In genomic region chr19:45177817-45178261, GRCh38 we compare ENCODE assay signal across 8 cellular contexts. TPM values are rescaled to one million over a fixed set of nuclear protein-coding genes. Genes with fewer than 3 reads are reported as not detected.
DNase-seq lines count a peak whose midpoint lies in the region; ATAC-seq and TF ChIP-seq lines count a peak whose summit lies in the region.

Gene TRAPPC6A (minus strand): TSS chr19:45178237. CDS start chr19:45178218, 19 bp downstream.

- CTCF ChIA-PET in A673 (lab: Charles Lee) = interaction anchor here (0.7 to 1.3 kb wide), 2 partner anchors 71 to 301 kb away, joined by 3 read pairs; no protein-coding TSS in a partner anchor
- CTCF ChIA-PET in IMR-90 (lab: Yijun Ruan, JAX) = interaction anchor here (0.8 kb wide), 1 partner anchor 25 kb away, joined by 3 read pairs; no protein-coding TSS in a partner anchor
- CTCF ChIA-PET in activated CD4-positive, alpha-beta memory T cell treated with anti-CD3 and anti-CD28 coated beads, Interleukin-2, amount 10 ng/mL, durations not matched to agents 7 days and 5 days (lab: Charles Lee) = interaction anchor here (0.8 to 1.9 kb wide), 13 partner anchors 8 to 504 kb away, joined by 3 to 14 read pairs (median 4); partner anchors contain the start of genes CLASRP, CLPTM1 and PPP1R37

- H3K27me3 ChIP-seq in A673 (replicated peaks; ENCODE audit: insufficient read depth, low read depth, low read length, poor library complexity) (no peaks in the 10 kb centered on the region), IMR-90 (ENCODE audit: control insufficient read depth, insufficient read depth, low read length) (no peaks in the 10 kb centered on the region), prostate gland (replicated peaks; ENCODE audit: insufficient read depth) (no peaks in the 10 kb centered on the region)

- peak within 1 kb of the TSS; percentile 73 for H3K27ac ChIP-seq in A673 (ENCODE audit: low read depth, low read length, poor library complexity, severe bottlenecking)
- peak within 1 kb of the TSS; percentile 69 for H3K27ac ChIP-seq in IMR-90 (ENCODE audit: insufficient read depth, low read length)
- H3K27ac ChIP-seq in prostate gland = peak within 1 kb of the TSS; percentile 87 to 93

- H3K4me3 Mint-ChIP-seq in activated CD4-positive, alpha-beta memory T cell treated with anti-CD3 and anti-CD28 coated beads, Interleukin-2, amount 10 ng/mL, durations not matched to agents 7 days and 5 days = peak within 1 kb of the TSS; percentile 81

- H3K4me1 Mint-ChIP-seq in activated CD4-positive, alpha-beta memory T cell treated with anti-CD3 and anti-CD28 coated beads, Interleukin-2, amount 10 ng/mL, durations not matched to agents 7 days and 5 days = peaks cover 50% of the 10 kb centered on the region

- H3K4me3 ChIP-seq in A673 (ENCODE audit: low read depth, low read length, poor library complexity, severe bottlenecking) = peak within 1 kb of the TSS; percentile 77
- peak within 1 kb of the TSS; percentile 79 for H3K4me3 ChIP-seq in IMR-90 (ENCODE audit: insufficient read depth, low read depth, low read length)
- peak within 1 kb of the TSS; percentile 68 to 96 for H3K4me3 ChIP-seq in prostate gland

- H2BK120ac ChIP-seq in IMR-90 (ENCODE audit: low read depth, low read length) = no peak within 1 kb of the TSS

- peak within 1 kb of the TSS; percentile 99 for H2AFZ ChIP-seq in IMR-90 (replicated peaks; ENCODE audit: low read length, poor library complexity)

- no peak within 1 kb of the TSS for H2BK20ac ChIP-seq in IMR-90 (ENCODE audit: low read depth, low read length)

- dilution Hi-C loops in IMR-90 (cut with HindIII; ENCODE audit: low sequenced_read_pairs, unreplicated experiment) = no loop called here

- peak within 1 kb of the TSS; percentile 29 to 91; a peak in 3 of 4 replicates for H4K8ac ChIP-seq in IMR-90 (ENCODE audit: low read depth in 2 of 2, low read length in 2 of 2)

- BruUV-seq in A673 (replicated peaks; lab: Mats Ljungman, UMichigan) = TSS peak; percentile 96
- no TSS peak for BruUV-seq in IMR-90 (replicated peaks; lab: Mats Ljungman, UMichigan)

- TF ChIP-seq CTCF in A673 (conservative IDR thresholded peaks at IDR 0.05; ENCODE audit: low read depth, low read length) (no peak), IMR-90 (conservative IDR thresholded peaks at IDR 0.05; ENCODE audit: low read depth, low read length) (no peak), prostate gland (IDR thresholded peaks at IDR 0.05) (no peak)

- ATAC-seq in GM18502 (IDR thresholded peaks at IDR 0.05; ENCODE audit: poor library complexity, unreplicated experiment) = peak; percentile 13
- ATAC-seq in IMR-90 (ENCODE audit: low read depth) = peak; percentile 1
- ATAC-seq in Right ventricle myocardium superior (ENCODE audit: poor library complexity) = peak; percentile 0

- peaks cover 16% of the 10 kb centered on the region; the same call in 1 of the 2 replicates for H4K20me1 ChIP-seq in IMR-90 (ENCODE audit: insufficient read depth, low read length)

- H3K9ac ChIP-seq in IMR-90 (ENCODE audit: low read depth, low read length) = peak within 1 kb of the TSS; percentile 63

- peak within 1 kb of the TSS; percentile 98 for H2AK9ac ChIP-seq in IMR-90 (replicated peaks; ENCODE audit: low read depth, low read length, poor library complexity)

- DNase-seq in A673 (ENCODE audit: low spot score) (no peak), IMR-90 (peak; percentile 70), Right ventricle myocardium superior (no peak), prostate gland (ENCODE audit: low spot score) (no peak), epidermal melanocyte (ENCODE audit: insufficient read length, low spot score) (no peak), NCI-H128 (lab: John Stamatoyannopoulos, UW; ENCODE audit: unreplicated experiment) (no peak)
- no peak for DNase-seq in activated CD4-positive, alpha-beta memory T cell treated with anti-CD3 and anti-CD28 coated beads, Interleukin-2, amount 10 ng/mL, durations not matched to agents 7 days and 5 days

- H3K23ac ChIP-seq in IMR-90 (ENCODE audit: low read depth, low read length) = peak within 1 kb of the TSS; percentile 83

- no peaks in the 10 kb centered on the region for H3K27me3 Mint-ChIP-seq in activated CD4-positive, alpha-beta memory T cell treated with anti-CD3 and anti-CD28 coated beads, Interleukin-2, amount 10 ng/mL, durations not matched to agents 7 days and 5 days

- intact Hi-C loops in A673 (cut with micrococcal nuclease; ENCODE audit: unreplicated experiment) (loop anchor here (1.0 kb wide), 1 partner anchor 25 kb away; no protein-coding TSS in a partner anchor), IMR-90 (cut with micrococcal nuclease) (no loop called here), Right ventricle myocardium superior (cut with DNase I) (loop anchor here (5.0 kb wide), 1 partner anchor 86 kb away; the partner anchor contains the start of gene PPP1R37), prostate gland (cut with DNase I) (loop anchor here (2.0 kb wide), 1 partner anchor 87 kb away; no protein-coding TSS in a partner anchor)

- peak within 1 kb of the TSS; percentile 96 for H3K4me2 ChIP-seq in IMR-90 (ENCODE audit: low read depth, low read length)

- TF ChIP-seq RAD21 in IMR-90 (IDR thresholded peaks at IDR 0.05; ENCODE audit: low read length) = no peak

- in situ Hi-C loops in IMR-90 (cut with MboI; ENCODE audit: low sequenced_read_pairs) = no loop called here

- H3K36me3 ChIP-seq in A673 (ENCODE audit: insufficient read depth, low read length, poor library complexity, severe bottlenecking) = no peaks in the 10 kb centered on the region
- H3K36me3 ChIP-seq in IMR-90 (ENCODE audit: control insufficient read depth, insufficient read depth, low read length) = peaks cover 4% of the 10 kb centered on the region; the same call in 1 of the 2 replicates
- H3K36me3 ChIP-seq in prostate gland = no peaks in the 10 kb centered on the region

- peak within 1 kb of the TSS; percentile 64 for H2BK5ac ChIP-seq in IMR-90 (ENCODE audit: low read depth, low read length, poor library complexity, severe bottlenecking)

- H3K9me1 ChIP-seq in IMR-90 (ENCODE audit: insufficient read depth, low read length) = 0 out of 2 replicates have a peak, but pooled peaks cover 12% of the 10 kb centered on the region

- H4K91ac ChIP-seq in IMR-90 (ENCODE audit: insufficient read depth, low read depth, low read length) = no peak within 1 kb of the TSS; the same call in 1 of the 2 replicates

- peak within 1 kb of the TSS; percentile 74 for H3K14ac ChIP-seq in IMR-90 (replicated peaks; ENCODE audit: low read depth, low read length)

- no peak within 1 kb of the TSS; the same call in 1 of the 2 replicates for H2AK5ac ChIP-seq in IMR-90 (ENCODE audit: low read depth, low read length)

- 0% methylated on average over 12 of the region's 36 CpGs; no CpG with 5 or more reads in 1 of the 2 experiments for WGBS in IMR-90 (ENCODE audit: extremely low coverage in 2 of 2, insufficient read length in 1 of 2), 2 experiments
- WGBS in prostate gland = under 1% methylated on average over 36 of the region's 36 CpGs

- peaks cover 7% of the 10 kb centered on the region for H3K4me1 ChIP-seq in A673 (ENCODE audit: insufficient read depth, low read length, poor library complexity, severe bottlenecking)
- peaks cover 4% of the 10 kb centered on the region; the same call in 1 of the 2 replicates for H3K4me1 ChIP-seq in IMR-90 (ENCODE audit: control insufficient read depth, insufficient read depth, low read length)
- peaks cover 2% of the 10 kb centered on the region for H3K4me1 ChIP-seq in prostate gland (replicated peaks)

- H4K5ac ChIP-seq in IMR-90 (ENCODE audit: low read depth, low read length) = peak within 1 kb of the TSS; percentile 57; the same call in 1 of the 2 replicates

- POLR2A ChIA-PET in A673 (lab: Charles Lee; ENCODE audit: low non-redundant PET) = no interaction called here
- POLR2A ChIA-PET in IMR-90 (lab: Charles Lee; ENCODE audit: unreplicated experiment) = interaction anchor here (0.9 kb wide), 1 partner anchor 139 kb away, joined by 7 read pairs; the partner anchor contains the start of gene CLASRP
- POLR2A ChIA-PET in activated CD4-positive, alpha-beta memory T cell treated with anti-CD3 and anti-CD28 coated beads, Interleukin-2, amount 10 ng/mL, durations not matched to agents 7 days and 5 days (lab: Charles Lee) = interaction anchor here (0.8 to 2.9 kb wide), 16 partner anchors 9 to 468 kb away, joined by 3 to 40 read pairs (median 4); partner anchors contain the start of genes CLASRP, CLPTM1, GEMIN7 and PPP1R37

- H3K9me3 ChIP-seq in A673 (ENCODE audit: low read depth, low read length, poor library complexity, severe bottlenecking) (no peaks in the 10 kb centered on the region), IMR-90 (ENCODE audit: control insufficient read depth, insufficient read depth, low read length) (no peaks in the 10 kb centered on the region), prostate gland (no peaks in the 10 kb centered on the region)

- peaks cover 11 to 44% of the 10 kb centered on the region in 2 experiments for H3K79me1 ChIP-seq in IMR-90 (ENCODE audit: low read depth in 1 of 2, low read length in 2 of 2)

- peak within 1 kb of the TSS; percentile 51 for H3K56ac ChIP-seq in IMR-90 (ENCODE audit: extremely low read depth, insufficient read depth, low read length)

- H3K18ac ChIP-seq in IMR-90 (ENCODE audit: low read depth, low read length) = 0 out of 2 replicates have a peak within 1 kb of the TSS, but pooled peaks have one; percentile 12

- H3K36me3 Mint-ChIP-seq in activated CD4-positive, alpha-beta memory T cell treated with anti-CD3 and anti-CD28 coated beads, Interleukin-2, amount 10 ng/mL, durations not matched to agents 7 days and 5 days (ENCODE audit: low read depth) = peaks cover 14% of the 10 kb centered on the region

- peak within 1 kb of the TSS; percentile 87 for H3K27ac Mint-ChIP-seq in activated CD4-positive, alpha-beta memory T cell treated with anti-CD3 and anti-CD28 coated beads, Interleukin-2, amount 10 ng/mL, durations not matched to agents 7 days and 5 days

- H2BK15ac ChIP-seq in IMR-90 (ENCODE audit: low read depth, low read length) = no peak within 1 kb of the TSS

- H3K9me3 Mint-ChIP-seq in activated CD4-positive, alpha-beta memory T cell treated with anti-CD3 and anti-CD28 coated beads, Interleukin-2, amount 10 ng/mL, durations not matched to agents 7 days and 5 days = no peaks in the 10 kb centered on the region

- peak within 1 kb of the TSS; percentile 54 for H3K4ac ChIP-seq in IMR-90 (ENCODE audit: low read depth, low read length)

- TF ChIP-seq POLR2A in IMR-90 (IDR thresholded peaks at IDR 0.05; ENCODE audit: low read depth, low read length) (peak; percentile 86), prostate gland (IDR thresholded peaks at IDR 0.05) (peak; percentile 68)

TF ChIP-seq in IMR-90, 13 proteins besides CTCF, POLR2A, EP300 and RAD21 (continues in another document):
- no peak for TF ChIP-seq MXI1 (IDR thresholded peaks at IDR 0.05; ENCODE audit: borderline replicate concordance, low read depth, low read length)

RNA-seq across cellular contexts. Expression of gene TRAPPC6A, which starts in this region (rescaled TPM):
- total RNA-seq in A673 (2021) (5.8 and 8.8 TPM in 2 replicates), IMR-90 (2012; rRNA removed) (3.1 and 4.1 TPM in 2 replicates), Right ventricle myocardium superior (15.0 TPM), prostate gland (10 to 100 TPM; 57.0 to 80.4 TPM)
- polyA plus RNA-seq in IMR-90 (2012; rRNA removed) = 11.9 and 13.4 TPM in 2 replicates
- 10.6 and 35.3 TPM in 2 replicates for polyA plus RNA-seq in IMR-90 (2012; cell fraction: cytosol; rRNA removed)
- 5.3 and 9.9 TPM in 2 replicates for polyA plus RNA-seq in IMR-90 (2012; cell fraction: nucleus; rRNA removed; ENCODE audit: low replicate concordance)
- total RNA-seq in activated CD4-positive, alpha-beta memory T cell treated with anti-CD3 and anti-CD28 coated beads, Interleukin-2, amount 10 ng/mL, durations not matched to agents 7 days and 5 days = 10 to 100 TPM; 64.4 to 65.0 TPM
